22 cellular contexts compared by ENCODE assay signal in genomic region chr7:55498142-55498541, GRCh38.
DNase-seq lines count a peak whose midpoint lies in the region; ATAC-seq and TF ChIP-seq lines count a peak whose summit lies in the region.
"Had no signal": no experiment of that assay in that cellular context is flagged by ENCODE, and none has a peak within 500 bp of the region (broad histone marks: within the 10 kb centered on the region; RNA-seq: fewer than 3 reads in every experiment).

No MANE protein-coding gene starts in this region.

- H3K9me2 ChIP-seq in Loucy (replicated peaks; ENCODE audit: low read depth, low read length): no peaks in the 10 kb centered on the region

- H3K36me3 Mint-ChIP-seq in effector memory CD8-positive, alpha-beta T cell (ENCODE audit: insufficient read depth): peaks cover 33% of the 10 kb centered on the region
- peaks cover 41% of the 10 kb centered on the region for H3K36me3 Mint-ChIP-seq in stimulated activated effector memory CD8-positive, alpha-beta T cell treated with anti-CD3 and anti-CD28 coated beads, Interleukin-12 subunit alpha, Interleukin-12 subunit beta, amount 100 ng/mL, for 72 hours

- H3K4me3 ChIP-seq in Loucy (ENCODE audit: low read length, poor library complexity, severe bottlenecking) (peak overlapping the region; percentile 33), ascending aorta (no peak overlapping the region)
- H3K4me3 ChIP-seq: A549, HAP-1, Peyer's patch, psoas muscle had no signal

- H3K27me3 ChIP-seq in Loucy (ENCODE audit: insufficient read depth, low read length, poor library complexity, severe bottlenecking) (no peaks in the 10 kb centered on the region), ascending aorta (no peaks in the 10 kb centered on the region)
- H3K27me3 ChIP-seq: Peyer's patch had no signal

- H3K9ac ChIP-seq in Loucy (ENCODE audit: low read depth, low read length, poor library complexity, severe bottlenecking): peak overlapping the region; percentile 28

- no peaks in the 10 kb centered on the region for H3K9me3 Mint-ChIP-seq in effector memory CD8-positive, alpha-beta T cell
- no peaks in the 10 kb centered on the region for H3K9me3 Mint-ChIP-seq in stimulated activated effector memory CD8-positive, alpha-beta T cell treated with anti-CD3 and anti-CD28 coated beads, Interleukin-12 subunit alpha, Interleukin-12 subunit beta, amount 100 ng/mL, for 72 hours
- H3K9me3 Mint-ChIP-seq: activated naive CD4-positive, alpha-beta T cell treated with anti-CD3 and anti-CD28 coated beads, Interleukin-2, amount 50 U/mL, for 24 hours had no signal

- peak overlapping the region; percentile 68 to 69 for H3K4me3 Mint-ChIP-seq in effector memory CD8-positive, alpha-beta T cell
- H3K4me3 Mint-ChIP-seq in stimulated activated effector memory CD8-positive, alpha-beta T cell treated with anti-CD3 and anti-CD28 coated beads, Interleukin-12 subunit alpha, Interleukin-12 subunit beta, amount 100 ng/mL, for 72 hours: peak overlapping the region; percentile 46
- H3K4me3 Mint-ChIP-seq: activated naive CD4-positive, alpha-beta T cell treated with anti-CD3 and anti-CD28 coated beads, Interleukin-2, amount 50 U/mL, for 24 hours had no signal

- peak; percentile 98 for ATAC-seq in effector memory CD8-positive, alpha-beta T cell (replicated peaks)
- ATAC-seq in stimulated activated effector memory CD8-positive, alpha-beta T cell treated with anti-CD3 and anti-CD28 coated beads, Interleukin-12 subunit alpha, Interleukin-12 subunit beta, amount 100 ng/mL, for 72 hours: peak; percentile 90
- ATAC-seq in GM21367 (IDR thresholded peaks at IDR 0.05; ENCODE audit: unreplicated experiment): no peak
- ATAC-seq: A549, psoas muscle had no signal

- H4K20me1 ChIP-seq in Loucy (ENCODE audit: insufficient read depth, low read length, poor library complexity, severe bottlenecking): no peaks in the 10 kb centered on the region

- H3K4me1 ChIP-seq in Loucy (ENCODE audit: insufficient read depth, low read length, poor library complexity, severe bottlenecking) (peaks cover 14% of the 10 kb centered on the region), ascending aorta (no peaks in the 10 kb centered on the region)
- H3K4me1 ChIP-seq: A549, HAP-1, Peyer's patch had no signal

- DNase-seq in activated CD8-positive, alpha-beta memory T cell treated with anti-CD3 and anti-CD28 coated beads, Interleukin-2, amount 50 U/mL, for 4 hours: peak; percentile 32
- DNase-seq in activated CD8-positive, alpha-beta memory T cell treated with anti-CD3 and anti-CD28 coated beads, Interleukin-2, amount 50 U/mL, for 48 hours: no peak
- peak; percentile 41 to 45 (median 41) for DNase-seq in effector memory CD8-positive, alpha-beta T cell
- DNase-seq in stimulated activated effector memory CD8-positive, alpha-beta T cell treated with anti-CD3 and anti-CD28 coated beads, Interleukin-12 subunit alpha, Interleukin-12 subunit beta, amount 100 ng/mL, for 72 hours (ENCODE audit: low spot score in 2 of 2): no peak
- no peak for DNase-seq in SW480 (ENCODE audit: low spot score)
- no peak for DNase-seq in ascending aorta (ENCODE audit: low spot score in 2 of 2)
- DNase-seq: activated CD4-positive, alpha-beta T cell treated with anti-CD3 and anti-CD28 coated beads for 48 hours; cerebellar nuclear complex; DND-41; glutamatergic neuron; mammary epithelial cell; NCI-H1694; NCI-H510A treated with DMSO at 0.1 percent for 48 hours; nucleus accumbens; psoas muscle; substantia nigra had no signal

- H3K36me3 ChIP-seq in Loucy (ENCODE audit: insufficient read depth, low read length) (peaks cover 36% of the 10 kb centered on the region; the same call in 1 of the 2 replicates), ascending aorta (peaks cover 8 to 29% of the 10 kb centered on the region in 2 donors)
- H3K36me3 ChIP-seq: HAP-1 had no signal

- no peaks in the 10 kb centered on the region for H3K27me3 Mint-ChIP-seq in effector memory CD8-positive, alpha-beta T cell
- H3K27me3 Mint-ChIP-seq: activated naive CD4-positive, alpha-beta T cell treated with anti-CD3 and anti-CD28 coated beads, Interleukin-2, amount 50 U/mL, for 24 hours had no signal

- no peaks in the 10 kb centered on the region for H3F3A ChIP-seq in Loucy (ENCODE audit: low read depth)

- intact Hi-C loops in ascending aorta (cut with DNase I): no loop called here

- H3K9me3 ChIP-seq in Loucy (ENCODE audit: insufficient read depth, low read depth, low read length) (no peaks in the 10 kb centered on the region), ascending aorta (no peaks in the 10 kb centered on the region)
- H3K9me3 ChIP-seq: A549, HAP-1, Peyer's patch, psoas muscle had no signal

- peak overlapping the region; percentile 47 to 88 for H3K27ac Mint-ChIP-seq in effector memory CD8-positive, alpha-beta T cell
- peak overlapping the region; percentile 73 for H3K27ac Mint-ChIP-seq in stimulated activated effector memory CD8-positive, alpha-beta T cell treated with anti-CD3 and anti-CD28 coated beads, Interleukin-12 subunit alpha, Interleukin-12 subunit beta, amount 100 ng/mL, for 72 hours
- H3K27ac Mint-ChIP-seq: activated naive CD4-positive, alpha-beta T cell treated with anti-CD3 and anti-CD28 coated beads, Interleukin-2, amount 50 U/mL, for 24 hours had no signal

- H3K27ac ChIP-seq in ascending aorta: no peak overlapping the region
- H3K27ac ChIP-seq: A549, Peyer's patch, psoas muscle had no signal

- peaks cover 40 to 50% of the 10 kb centered on the region in 2 donors for H3K4me1 Mint-ChIP-seq in effector memory CD8-positive, alpha-beta T cell (ENCODE audit: low read depth in 2 of 2)
- H3K4me1 Mint-ChIP-seq in stimulated activated effector memory CD8-positive, alpha-beta T cell treated with anti-CD3 and anti-CD28 coated beads, Interleukin-12 subunit alpha, Interleukin-12 subunit beta, amount 100 ng/mL, for 72 hours: peaks cover 54% of the 10 kb centered on the region

- TF ChIP-seq CTCF in Loucy (conservative IDR thresholded peaks at IDR 0.05; ENCODE audit: low read length) (no peak), ascending aorta (IDR thresholded peaks at IDR 0.05) (no peak)

- H3K79me2 ChIP-seq in Loucy (ENCODE audit: insufficient read depth, low read length): no peaks in the 10 kb centered on the region; the same call in 1 of the 2 replicates

- H2AFZ ChIP-seq in Loucy (ENCODE audit: low read length): no peak overlapping the region

- peak overlapping the region; percentile 58 for H3K4me2 ChIP-seq in Loucy (ENCODE audit: low read depth, low read length, poor library complexity, severe bottlenecking)
- H3K4me2 ChIP-seq: A549 had no signal

Comparison
In these comparisons a context has a peak if more than half of its experiments do, and no peak if none do; other contexts are left out.
1. DNase-seq: peak in activated CD8-positive, alpha-beta memory T cell treated with anti-CD3 and anti-CD28 coated beads, Interleukin-2, amount 50 U/mL, for 4 hours (single experiment) and effector memory CD8-positive, alpha-beta T cell (3 of 3); none in activated CD8-positive, alpha-beta memory T cell treated with anti-CD3 and anti-CD28 coated beads, Interleukin-2, amount 50 U/mL, for 48 hours (single experiment), stimulated activated effector memory CD8-positive, alpha-beta T cell treated with anti-CD3 and anti-CD28 coated beads, Interleukin-12 subunit alpha, Interleukin-12 subunit beta, amount 100 ng/mL, for 72 hours (0 of 2), SW480 (single experiment) and ascending aorta (0 of 2).